ENCODE assay signal across 36 cellular contexts in the genomic region with DNA sequence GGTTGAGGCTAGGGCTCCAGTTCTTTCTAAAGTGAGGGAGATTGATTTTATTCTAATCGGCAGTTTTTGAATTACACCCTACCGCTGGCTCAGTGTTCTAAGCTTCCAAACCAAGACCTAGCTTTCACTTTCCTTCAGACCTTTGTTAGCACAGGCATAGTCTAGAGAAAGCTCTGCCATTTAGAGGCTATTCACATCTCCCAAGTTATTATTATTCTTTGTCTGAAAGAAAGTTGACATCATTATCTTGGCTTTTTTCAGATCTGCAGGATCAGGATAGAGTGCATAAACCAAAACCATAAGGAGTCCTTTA.
"Had no signal": no experiment of that assay in that cellular context is flagged by ENCODE, and none has a peak within 500 bp of the region (broad histone marks: within the 10 kb centered on the region; RNA-seq: fewer than 3 reads in every experiment).

No MANE protein-coding gene starts in this region.

- ATAC-seq: activated CD8-positive, alpha-beta memory T cell treated with anti-CD3 and anti-CD28 coated beads, Interleukin-2, amount 10 ng/mL, durations not matched to agents 7 days and 5 days; activated T-cell treated with anti-CD3 and anti-CD28 coated beads, Interleukin-2, amount 50 U/mL, for 72 hours; activated T-helper 17 cell treated with anti-CD3 and anti-CD28 coated beads, Interleukin-2, amount 50 U/mL, for 72 hours; body of pancreas; Right ventricle myocardium inferior; SK-N-SH treated with all-trans-retinoic acid at 6 μM for 48 hours had no signal

- H2AFZ ChIP-seq: PC-9 had no signal

- FAIRE-seq: astrocyte, RCC 7860 had no signal

- H3K4me1 ChIP-seq: adrenal gland, body of pancreas, breast epithelium had no signal

- H3K27me3 ChIP-seq: adrenal gland, body of pancreas, breast epithelium had no signal

- H3K9ac ChIP-seq: KMS-11 had no signal

- H3K36me3 ChIP-seq: adrenal gland, breast epithelium, WERI-Rb-1 had no signal

- H3K9me3 ChIP-seq: adrenal gland, body of pancreas, breast epithelium had no signal

- H3K27ac ChIP-seq: adrenal gland, body of pancreas, breast epithelium, KMS-11, PC-9, RWPE1, WERI-Rb-1 had no signal

- DNase-seq: activated CD4-positive, alpha-beta memory T cell treated with anti-CD3 and anti-CD28 coated beads, Interleukin-2, amount 10 ng/mL, durations not matched to agents 7 days and 5 days; activated CD4-positive, alpha-beta T cell treated with anti-CD3 and anti-CD28 coated beads for 1 hour; activated CD4-positive, alpha-beta T cell treated with anti-CD3 and anti-CD28 coated beads for 48 hours; activated CD4-positive, CD25-positive, alpha-beta regulatory T cell; activated CD8-positive, alpha-beta memory T cell treated with anti-CD3 and anti-CD28 coated beads for 24 hours; activated CD8-positive, alpha-beta memory T cell treated with anti-CD3 and anti-CD28 coated beads, Interleukin-2, amount 10 ng/mL, durations not matched to agents 7 days and 5 days; activated CD8-positive, alpha-beta memory T cell treated with anti-CD3 and anti-CD28 coated beads, Interleukin-2, amount 50 U/mL, for 48 hours; activated effector memory CD4-positive, alpha-beta T cell treated with anti-CD3 and anti-CD28 coated beads, Interleukin-2, amount 50 U/mL, for 16 hours; activated naive CD4-positive, alpha-beta T cell; activated T-cell treated with anti-CD3 and anti-CD28 coated beads, Interleukin-2, amount 50 U/mL, for 72 hours; adrenal gland; body of pancreas; NCI-H1092 treated with DMSO at 0.1 percent for 48 hours; NCI-H1417; NCI-H146; NCI-H187; NCI-H2081; NCI-H226; NCI-H446 treated with DMSO at 0.1 percent for 48 hours; NCI-H69; NCI-H82; PC-9; SIG-M5; SW 1271; T-helper 1 cell; T-helper 2 cell; T-helper 9 cell; WERI-Rb-1 had no signal

- H3K4me2 ChIP-seq: KMS-11, PC-9 had no signal

- H3K4me3 ChIP-seq: adrenal gland, body of pancreas, breast epithelium, PC-9 had no signal
